Comparison of ENCODE assay signal across 1 cellular context in the genomic region with DNA sequence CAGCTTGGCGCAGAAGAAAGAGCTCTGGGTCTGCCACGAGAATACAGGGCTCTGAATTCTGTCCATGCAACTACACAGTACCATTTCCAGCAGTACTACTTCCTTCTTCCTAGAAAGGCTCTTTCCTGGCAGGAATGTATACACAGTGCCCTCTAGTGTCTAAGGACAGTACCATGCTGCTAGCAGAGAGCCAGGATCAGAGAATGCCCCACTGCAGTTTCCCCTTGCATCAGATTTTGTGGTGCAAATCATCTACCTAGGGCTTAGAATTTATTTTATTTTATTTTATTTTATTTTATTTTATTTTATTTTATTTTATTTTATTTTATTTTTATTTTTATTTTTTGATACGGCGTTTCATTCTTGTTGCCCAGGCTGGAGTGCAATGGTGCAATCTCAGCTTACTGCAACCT.
TF ChIP-seq lines count a peak whose summit lies in the region.

No MANE protein-coding gene starts in this region.

TF ChIP-seq in K562, 482 proteins besides CTCF, POLR2A, EP300 and RAD21 (continued from another document and continues in another):
- TF ChIP-seq, protein P1, sequence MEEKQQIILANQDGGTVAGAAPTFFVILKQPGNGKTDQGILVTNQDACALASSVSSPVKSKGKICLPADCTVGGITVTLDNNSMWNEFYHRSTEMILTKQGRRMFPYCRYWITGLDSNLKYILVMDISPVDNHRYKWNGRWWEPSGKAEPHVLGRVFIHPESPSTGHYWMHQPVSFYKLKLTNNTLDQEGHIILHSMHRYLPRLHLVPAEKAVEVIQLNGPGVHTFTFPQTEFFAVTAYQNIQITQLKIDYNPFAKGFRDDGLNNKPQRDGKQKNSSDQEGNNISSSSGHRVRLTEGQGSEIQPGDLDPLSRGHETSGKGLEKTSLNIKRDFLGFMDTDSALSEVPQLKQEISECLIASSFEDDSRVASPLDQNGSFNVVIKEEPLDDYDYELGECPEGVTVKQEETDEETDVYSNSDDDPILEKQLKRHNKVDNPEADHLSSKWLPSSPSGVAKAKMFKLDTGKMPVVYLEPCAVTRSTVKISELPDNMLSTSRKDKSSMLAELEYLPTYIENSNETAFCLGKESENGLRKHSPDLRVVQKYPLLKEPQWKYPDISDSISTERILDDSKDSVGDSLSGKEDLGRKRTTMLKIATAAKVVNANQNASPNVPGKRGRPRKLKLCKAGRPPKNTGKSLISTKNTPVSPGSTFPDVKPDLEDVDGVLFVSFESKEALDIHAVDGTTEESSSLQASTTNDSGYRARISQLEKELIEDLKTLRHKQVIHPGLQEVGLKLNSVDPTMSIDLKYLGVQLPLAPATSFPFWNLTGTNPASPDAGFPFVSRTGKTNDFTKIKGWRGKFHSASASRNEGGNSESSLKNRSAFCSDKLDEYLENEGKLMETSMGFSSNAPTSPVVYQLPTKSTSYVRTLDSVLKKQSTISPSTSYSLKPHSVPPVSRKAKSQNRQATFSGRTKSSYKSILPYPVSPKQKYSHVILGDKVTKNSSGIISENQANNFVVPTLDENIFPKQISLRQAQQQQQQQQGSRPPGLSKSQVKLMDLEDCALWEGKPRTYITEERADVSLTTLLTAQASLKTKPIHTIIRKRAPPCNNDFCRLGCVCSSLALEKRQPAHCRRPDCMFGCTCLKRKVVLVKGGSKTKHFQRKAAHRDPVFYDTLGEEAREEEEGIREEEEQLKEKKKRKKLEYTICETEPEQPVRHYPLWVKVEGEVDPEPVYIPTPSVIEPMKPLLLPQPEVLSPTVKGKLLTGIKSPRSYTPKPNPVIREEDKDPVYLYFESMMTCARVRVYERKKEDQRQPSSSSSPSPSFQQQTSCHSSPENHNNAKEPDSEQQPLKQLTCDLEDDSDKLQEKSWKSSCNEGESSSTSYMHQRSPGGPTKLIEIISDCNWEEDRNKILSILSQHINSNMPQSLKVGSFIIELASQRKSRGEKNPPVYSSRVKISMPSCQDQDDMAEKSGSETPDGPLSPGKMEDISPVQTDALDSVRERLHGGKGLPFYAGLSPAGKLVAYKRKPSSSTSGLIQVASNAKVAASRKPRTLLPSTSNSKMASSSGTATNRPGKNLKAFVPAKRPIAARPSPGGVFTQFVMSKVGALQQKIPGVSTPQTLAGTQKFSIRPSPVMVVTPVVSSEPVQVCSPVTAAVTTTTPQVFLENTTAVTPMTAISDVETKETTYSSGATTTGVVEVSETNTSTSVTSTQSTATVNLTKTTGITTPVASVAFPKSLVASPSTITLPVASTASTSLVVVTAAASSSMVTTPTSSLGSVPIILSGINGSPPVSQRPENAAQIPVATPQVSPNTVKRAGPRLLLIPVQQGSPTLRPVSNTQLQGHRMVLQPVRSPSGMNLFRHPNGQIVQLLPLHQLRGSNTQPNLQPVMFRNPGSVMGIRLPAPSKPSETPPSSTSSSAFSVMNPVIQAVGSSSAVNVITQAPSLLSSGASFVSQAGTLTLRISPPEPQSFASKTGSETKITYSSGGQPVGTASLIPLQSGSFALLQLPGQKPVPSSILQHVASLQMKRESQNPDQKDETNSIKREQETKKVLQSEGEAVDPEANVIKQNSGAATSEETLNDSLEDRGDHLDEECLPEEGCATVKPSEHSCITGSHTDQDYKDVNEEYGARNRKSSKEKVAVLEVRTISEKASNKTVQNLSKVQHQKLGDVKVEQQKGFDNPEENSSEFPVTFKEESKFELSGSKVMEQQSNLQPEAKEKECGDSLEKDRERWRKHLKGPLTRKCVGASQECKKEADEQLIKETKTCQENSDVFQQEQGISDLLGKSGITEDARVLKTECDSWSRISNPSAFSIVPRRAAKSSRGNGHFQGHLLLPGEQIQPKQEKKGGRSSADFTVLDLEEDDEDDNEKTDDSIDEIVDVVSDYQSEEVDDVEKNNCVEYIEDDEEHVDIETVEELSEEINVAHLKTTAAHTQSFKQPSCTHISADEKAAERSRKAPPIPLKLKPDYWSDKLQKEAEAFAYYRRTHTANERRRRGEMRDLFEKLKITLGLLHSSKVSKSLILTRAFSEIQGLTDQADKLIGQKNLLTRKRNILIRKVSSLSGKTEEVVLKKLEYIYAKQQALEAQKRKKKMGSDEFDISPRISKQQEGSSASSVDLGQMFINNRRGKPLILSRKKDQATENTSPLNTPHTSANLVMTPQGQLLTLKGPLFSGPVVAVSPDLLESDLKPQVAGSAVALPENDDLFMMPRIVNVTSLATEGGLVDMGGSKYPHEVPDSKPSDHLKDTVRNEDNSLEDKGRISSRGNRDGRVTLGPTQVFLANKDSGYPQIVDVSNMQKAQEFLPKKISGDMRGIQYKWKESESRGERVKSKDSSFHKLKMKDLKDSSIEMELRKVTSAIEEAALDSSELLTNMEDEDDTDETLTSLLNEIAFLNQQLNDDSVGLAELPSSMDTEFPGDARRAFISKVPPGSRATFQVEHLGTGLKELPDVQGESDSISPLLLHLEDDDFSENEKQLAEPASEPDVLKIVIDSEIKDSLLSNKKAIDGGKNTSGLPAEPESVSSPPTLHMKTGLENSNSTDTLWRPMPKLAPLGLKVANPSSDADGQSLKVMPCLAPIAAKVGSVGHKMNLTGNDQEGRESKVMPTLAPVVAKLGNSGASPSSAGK (IDR thresholded peaks at IDR 0.05), result no peak
- TF ChIP-seq, protein P2, sequence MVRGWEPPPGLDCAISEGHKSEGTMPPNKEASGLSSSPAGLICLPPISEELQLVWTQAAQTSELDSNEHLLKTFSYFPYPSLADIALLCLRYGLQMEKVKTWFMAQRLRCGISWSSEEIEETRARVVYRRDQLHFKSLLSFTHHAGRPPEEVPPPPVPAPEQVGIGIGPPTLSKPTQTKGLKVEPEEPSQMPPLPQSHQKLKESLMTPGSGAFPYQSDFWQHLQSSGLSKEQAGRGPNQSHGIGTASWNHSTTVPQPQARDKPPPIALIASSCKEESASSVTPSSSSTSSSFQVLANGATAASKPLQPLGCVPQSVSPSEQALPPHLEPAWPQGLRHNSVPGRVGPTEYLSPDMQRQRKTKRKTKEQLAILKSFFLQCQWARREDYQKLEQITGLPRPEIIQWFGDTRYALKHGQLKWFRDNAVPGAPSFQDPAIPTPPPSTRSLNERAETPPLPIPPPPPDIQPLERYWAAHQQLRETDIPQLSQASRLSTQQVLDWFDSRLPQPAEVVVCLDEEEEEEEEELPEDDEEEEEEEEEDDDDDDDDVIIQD (CRISPR knock-in tag; IDR thresholded peaks at IDR 0.05), result no peak
- TF ChIP-seq, protein P3, sequence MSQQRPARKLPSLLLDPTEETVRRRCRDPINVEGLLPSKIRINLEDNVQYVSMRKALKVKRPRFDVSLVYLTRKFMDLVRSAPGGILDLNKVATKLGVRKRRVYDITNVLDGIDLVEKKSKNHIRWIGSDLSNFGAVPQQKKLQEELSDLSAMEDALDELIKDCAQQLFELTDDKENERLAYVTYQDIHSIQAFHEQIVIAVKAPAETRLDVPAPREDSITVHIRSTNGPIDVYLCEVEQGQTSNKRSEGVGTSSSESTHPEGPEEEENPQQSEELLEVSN (IDR thresholded peaks at IDR 0.05; ENCODE audit: borderline replicate concordance in 1 of 2, extremely low read depth in 1 of 2, insufficient read depth in 1 of 2, insufficient read length in 1 of 2, low read depth in 1 of 2, low read length in 1 of 2, poor library complexity in 1 of 2, severe bottlenecking in 1 of 2), result no peak
- TF ChIP-seq PPARD (CRISPR knock-in tag; IDR thresholded peaks at IDR 0.05) (0 out of 2 replicates have a peak, but pooled peaks have one; percentile 17), SP1 (CRISPR knock-in tag; IDR thresholded peaks at IDR 0.05) (no peak), NCOR1 (IDR thresholded peaks at IDR 0.05) (no peak), NCOA4 (IDR thresholded peaks at IDR 0.05; ENCODE audit: partially characterized antibody) (no peak), RBBP5 (IDR thresholded peaks at IDR 0.05; ENCODE audit: borderline replicate concordance, insufficient read depth, low read length, poor library complexity, severe bottlenecking) (no peak), TARDBP (IDR thresholded peaks at IDR 0.05) (no peak), TAF7 (tag; IDR thresholded peaks at IDR 0.05) (no peak), ETS2 (tag; IDR thresholded peaks at IDR 0.05; ENCODE audit: borderline replicate concordance, poor library complexity, severe bottlenecking) (no peak), MYC (IDR thresholded peaks at IDR 0.05; ENCODE audit: low read depth, low read length) (peak; percentile 42; the same call in 1 of the 2 replicates), MYC (CRISPR knock-in tag; IDR thresholded peaks at IDR 0.05; ENCODE audit: borderline replicate concordance, low read depth) (no peak), MTA2 (IDR thresholded peaks at IDR 0.05; ENCODE audit: low read depth) (no peak), CBFA2T2 (conservative IDR thresholded peaks at IDR 0.05) (no peak), CTBP1 (IDR thresholded peaks at IDR 0.05; ENCODE audit: borderline replicate concordance) (no peak), RFX1 (IDR thresholded peaks at IDR 0.05) (no peak), NBN (IDR thresholded peaks at IDR 0.05; ENCODE audit: low read depth) (0 out of 2 replicates have a peak, but pooled peaks have one; percentile 27), NFIC (IDR thresholded peaks at IDR 0.05) (0 out of 2 replicates have a peak, but pooled peaks have one; percentile 16), ZNF589 (CRISPR knock-in tag; IDR thresholded peaks at IDR 0.05; ENCODE audit: low read depth) (peak; percentile 38; the same call in 1 of the 2 replicates), MAZ (CRISPR knock-in tag; conservative IDR thresholded peaks at IDR 0.05 in 1 of 2, IDR thresholded peaks at IDR 0.05 in 1 of 2) (peak in 1 of 2 experiments; percentile 31; a peak in 1 of 4 replicates), HNRNPLL (IDR thresholded peaks at IDR 0.05; ENCODE audit: low read depth, low read length, poor library complexity, severe bottlenecking) (no peak), PTTG1 (tag; IDR thresholded peaks at IDR 0.05; ENCODE audit: low read depth) (no peak), SIRT6 (IDR thresholded peaks at IDR 0.05; ENCODE audit: low read depth, low read length) (no peak), NELFE (IDR thresholded peaks at IDR 0.05; ENCODE audit: insufficient read depth, insufficient read length) (no peak), CCAR2 (IDR thresholded peaks at IDR 0.05; ENCODE audit: low read depth, low read length) (no peak), HCFC1 (IDR thresholded peaks at IDR 0.05; ENCODE audit: low read depth, low read length) (0 out of 2 replicates have a peak, but pooled peaks have one; percentile 24), SAFB (IDR thresholded peaks at IDR 0.05; ENCODE audit: borderline replicate concordance, low read depth, low read length) (no peak), FOXM1 (IDR thresholded peaks at IDR 0.05; ENCODE audit: low read depth) (peak; percentile 43; the same call in 1 of the 2 replicates), FOXM1 (CRISPR knock-in tag; IDR thresholded peaks at IDR 0.05; ENCODE audit: low read depth) (no peak), KAT8 (IDR thresholded peaks at IDR 0.05; ENCODE audit: low read depth) (no peak), ZNF695 (CRISPR knock-in tag; IDR thresholded peaks at IDR 0.05) (no peak), ZNF75A (CRISPR knock-in tag; IDR thresholded peaks at IDR 0.05) (no peak), CC2D1A (IDR thresholded peaks at IDR 0.05) (peak; percentile 70; the same call in 1 of the 2 replicates), RBM15 (IDR thresholded peaks at IDR 0.05; ENCODE audit: insufficient read depth, low read length) (no peak), TEAD2 (tag; IDR thresholded peaks at IDR 0.05) (peak; percentile 80), TAF15 (IDR thresholded peaks at IDR 0.05; ENCODE audit: low read depth, low read length) (no peak)
- TF ChIP-seq, protein P4, sequence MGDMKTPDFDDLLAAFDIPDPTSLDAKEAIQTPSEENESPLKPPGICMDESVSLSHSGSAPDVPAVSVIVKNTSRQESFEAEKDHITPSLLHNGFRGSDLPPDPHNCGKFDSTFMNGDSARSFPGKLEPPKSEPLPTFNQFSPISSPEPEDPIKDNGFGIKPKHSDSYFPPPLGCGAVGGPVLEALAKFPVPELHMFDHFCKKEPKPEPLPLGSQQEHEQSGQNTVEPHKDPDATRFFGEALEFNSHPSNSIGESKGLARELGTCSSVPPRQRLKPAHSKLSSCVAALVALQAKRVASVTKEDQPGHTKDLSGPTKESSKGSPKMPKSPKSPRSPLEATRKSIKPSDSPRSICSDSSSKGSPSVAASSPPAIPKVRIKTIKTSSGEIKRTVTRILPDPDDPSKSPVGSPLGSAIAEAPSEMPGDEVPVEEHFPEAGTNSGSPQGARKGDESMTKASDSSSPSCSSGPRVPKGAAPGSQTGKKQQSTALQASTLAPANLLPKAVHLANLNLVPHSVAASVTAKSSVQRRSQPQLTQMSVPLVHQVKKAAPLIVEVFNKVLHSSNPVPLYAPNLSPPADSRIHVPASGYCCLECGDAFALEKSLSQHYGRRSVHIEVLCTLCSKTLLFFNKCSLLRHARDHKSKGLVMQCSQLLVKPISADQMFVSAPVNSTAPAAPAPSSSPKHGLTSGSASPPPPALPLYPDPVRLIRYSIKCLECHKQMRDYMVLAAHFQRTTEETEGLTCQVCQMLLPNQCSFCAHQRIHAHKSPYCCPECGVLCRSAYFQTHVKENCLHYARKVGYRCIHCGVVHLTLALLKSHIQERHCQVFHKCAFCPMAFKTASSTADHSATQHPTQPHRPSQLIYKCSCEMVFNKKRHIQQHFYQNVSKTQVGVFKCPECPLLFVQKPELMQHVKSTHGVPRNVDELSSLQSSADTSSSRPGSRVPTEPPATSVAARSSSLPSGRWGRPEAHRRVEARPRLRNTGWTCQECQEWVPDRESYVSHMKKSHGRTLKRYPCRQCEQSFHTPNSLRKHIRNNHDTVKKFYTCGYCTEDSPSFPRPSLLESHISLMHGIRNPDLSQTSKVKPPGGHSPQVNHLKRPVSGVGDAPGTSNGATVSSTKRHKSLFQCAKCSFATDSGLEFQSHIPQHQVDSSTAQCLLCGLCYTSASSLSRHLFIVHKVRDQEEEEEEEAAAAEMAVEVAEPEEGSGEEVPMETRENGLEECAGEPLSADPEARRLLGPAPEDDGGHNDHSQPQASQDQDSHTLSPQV (IDR thresholded peaks at IDR 0.05), result no peak
- TF ChIP-seq, protein P5, sequence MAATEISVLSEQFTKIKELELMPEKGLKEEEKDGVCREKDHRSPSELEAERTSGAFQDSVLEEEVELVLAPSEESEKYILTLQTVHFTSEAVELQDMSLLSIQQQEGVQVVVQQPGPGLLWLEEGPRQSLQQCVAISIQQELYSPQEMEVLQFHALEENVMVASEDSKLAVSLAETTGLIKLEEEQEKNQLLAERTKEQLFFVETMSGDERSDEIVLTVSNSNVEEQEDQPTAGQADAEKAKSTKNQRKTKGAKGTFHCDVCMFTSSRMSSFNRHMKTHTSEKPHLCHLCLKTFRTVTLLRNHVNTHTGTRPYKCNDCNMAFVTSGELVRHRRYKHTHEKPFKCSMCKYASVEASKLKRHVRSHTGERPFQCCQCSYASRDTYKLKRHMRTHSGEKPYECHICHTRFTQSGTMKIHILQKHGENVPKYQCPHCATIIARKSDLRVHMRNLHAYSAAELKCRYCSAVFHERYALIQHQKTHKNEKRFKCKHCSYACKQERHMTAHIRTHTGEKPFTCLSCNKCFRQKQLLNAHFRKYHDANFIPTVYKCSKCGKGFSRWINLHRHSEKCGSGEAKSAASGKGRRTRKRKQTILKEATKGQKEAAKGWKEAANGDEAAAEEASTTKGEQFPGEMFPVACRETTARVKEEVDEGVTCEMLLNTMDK (IDR thresholded peaks at IDR 0.05; ENCODE audit: borderline replicate concordance, insufficient read depth, low read depth, low read length, poor library complexity, severe bottlenecking), result no peak
- TF ChIP-seq, protein P6, sequence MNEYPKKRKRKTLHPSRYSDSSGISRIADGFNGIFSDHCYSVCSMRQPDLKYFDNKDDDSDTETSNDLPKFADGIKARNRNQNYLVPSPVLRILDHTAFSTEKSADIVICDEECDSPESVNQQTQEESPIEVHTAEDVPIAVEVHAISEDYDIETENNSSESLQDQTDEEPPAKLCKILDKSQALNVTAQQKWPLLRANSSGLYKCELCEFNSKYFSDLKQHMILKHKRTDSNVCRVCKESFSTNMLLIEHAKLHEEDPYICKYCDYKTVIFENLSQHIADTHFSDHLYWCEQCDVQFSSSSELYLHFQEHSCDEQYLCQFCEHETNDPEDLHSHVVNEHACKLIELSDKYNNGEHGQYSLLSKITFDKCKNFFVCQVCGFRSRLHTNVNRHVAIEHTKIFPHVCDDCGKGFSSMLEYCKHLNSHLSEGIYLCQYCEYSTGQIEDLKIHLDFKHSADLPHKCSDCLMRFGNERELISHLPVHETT (CRISPR knock-in tag; conservative IDR thresholded peaks at IDR 0.05 in 1 of 2, IDR thresholded peaks at IDR 0.05 in 1 of 2), result no peak
